ENCODE assay signal across 15 cellular contexts in genomic region chr11:46969379-46969778, GRCh38. TPM values are rescaled to one million over a fixed set of nuclear protein-coding genes. Genes with fewer than 3 reads are reported as not detected.
DNase-seq lines count a peak whose midpoint lies in the region; ATAC-seq lines count a peak whose summit lies in the region.
"Had no signal": no experiment of that assay in that cellular context is flagged by ENCODE, and none has a peak within 500 bp of the region (broad histone marks: within the 10 kb centered on the region; RNA-seq: fewer than 3 reads in every experiment).

No MANE protein-coding gene starts in this region.

- H3K4me2 ChIP-seq in Karpas-422 (ENCODE audit: low read depth, low read length, poor library complexity, severe bottlenecking) = no peak overlapping the region
- H3K4me2 ChIP-seq: BLaER1 treated with 17β-estradiol and CSF1 and Interleukin-3, amounts not matched to agents 10 nM and 100 nM had no signal

- H3K79me2 ChIP-seq in Karpas-422 (ENCODE audit: low read length) = peaks cover 82% of the 10 kb centered on the region

- peak overlapping the region; percentile 75 for H3K27ac ChIP-seq in cingulate gyrus (ENCODE audit: low read depth, low read length)
- peak overlapping the region; percentile 63 for H3K27ac ChIP-seq in substantia nigra (ENCODE audit: low read depth, low read length, poor library complexity, severe bottlenecking)
- H3K27ac ChIP-seq in Karpas-422 (ENCODE audit: low read length) = no peak overlapping the region
- H3K27ac ChIP-seq: 22Rv1; BLaER1 treated with 17β-estradiol and CSF1 and Interleukin-3, amounts not matched to agents 10 nM and 100 nM; GM23248 had no signal

- no peak for ATAC-seq in GM19395 (IDR thresholded peaks at IDR 0.05; ENCODE audit: unreplicated experiment)

- no peak overlapping the region for H2AFZ ChIP-seq in Karpas-422 (ENCODE audit: low read length)
- H2AFZ ChIP-seq: GM23248 had no signal

- DNase-seq in Ammon's horn (ENCODE audit: low spot score) (peak; percentile 21), inferior parietal cortex (ENCODE audit: extremely low spot score) (peak; percentile 54), substantia nigra (lab: John Stamatoyannopoulos, UW) (no peak), CD1c-positive myeloid dendritic cell (ENCODE audit: extremely low spot score) (no peak), Karpas-422 (no peak)
- no peak for DNase-seq in activated effector memory CD4-positive, alpha-beta T cell treated with anti-CD3 and anti-CD28 coated beads, Interleukin-2, amount 50 U/mL, for 16 hours
- DNase-seq: Caco-2; CD4-positive, CD25-positive, alpha-beta regulatory T cell; GM23248 had no signal

- H3K4me3 ChIP-seq in Karpas-422 (ENCODE audit: low read length) = no peak overlapping the region
- H3K4me3 ChIP-seq: BLaER1 treated with 17β-estradiol and CSF1 and Interleukin-3, amounts not matched to agents 10 nM and 100 nM; GM23248; HAP-1 had no signal

- H3K9ac ChIP-seq in Karpas-422 (ENCODE audit: low read length) = no peak overlapping the region
- H3K9ac ChIP-seq: BLaER1 treated with 17β-estradiol and CSF1 and Interleukin-3, amounts not matched to agents 10 nM and 100 nM; GM23248 had no signal

- H3K9me2 ChIP-seq in Karpas-422 (replicated peaks; ENCODE audit: insufficient read depth, low read length) = no peaks in the 10 kb centered on the region

- H3K36me3 ChIP-seq in Karpas-422 (ENCODE audit: insufficient read depth, low read length) = 0 out of 2 replicates have a peak, but pooled peaks cover 4% of the 10 kb centered on the region
- H3K36me3 ChIP-seq: HAP-1 had no signal

- peaks cover 23% of the 10 kb centered on the region for H3K4me1 ChIP-seq in Karpas-422 (ENCODE audit: low read length)
- H3K4me1 ChIP-seq: HAP-1 had no signal

- no peaks in the 10 kb centered on the region for H4K20me1 ChIP-seq in Karpas-422 (ENCODE audit: insufficient read depth, low read depth, low read length)
- H4K20me1 ChIP-seq: BLaER1 treated with 17β-estradiol and CSF1 and Interleukin-3, amounts not matched to agents 10 nM and 100 nM had no signal

- H3K9me3 ChIP-seq in Karpas-422 (ENCODE audit: low read length) = no peaks in the 10 kb centered on the region
- H3K9me3 ChIP-seq: Caco-2 had no signal

- H3K27me3 ChIP-seq in Karpas-422 (ENCODE audit: low read length) = no peaks in the 10 kb centered on the region
- H3K27me3 ChIP-seq: BLaER1 treated with 17β-estradiol and CSF1 and Interleukin-3, amounts not matched to agents 10 nM and 100 nM had no signal

RNA-seq across cellular contexts. Expression of gene CSTPP1, which starts 32.8 kb away (rescaled TPM):
- total RNA-seq in Karpas-422 (2014; rRNA removed; shearing (Covaris generic); ENCODE audit: low replicate concordance) = 61.1 and 78.4 TPM in 2 replicates

RNA-seq across cellular contexts. Expression of gene LRP4, which starts 51.0 kb away (rescaled TPM):
- total RNA-seq in Karpas-422 (2014; rRNA removed; shearing (Covaris generic); ENCODE audit: low replicate concordance) = 2.6 and 3.9 TPM in 2 replicates
- total RNA-seq: B cell had no signal

Comparison
In these comparisons a context has a peak if more than half of its experiments do, and no peak if none do; other contexts are left out.
1. DNase-seq: peak in Ammon's horn (single experiment) and inferior parietal cortex (single experiment); none in substantia nigra (0 of 49), CD1c-positive myeloid dendritic cell (single experiment), activated effector memory CD4-positive, alpha-beta T cell treated with anti-CD3 and anti-CD28 coated beads, Interleukin-2, amount 50 U/mL, for 16 hours (single experiment) and Karpas-422 (single experiment).